ENCODE assay signal across 9 cellular contexts in the genomic region with DNA sequence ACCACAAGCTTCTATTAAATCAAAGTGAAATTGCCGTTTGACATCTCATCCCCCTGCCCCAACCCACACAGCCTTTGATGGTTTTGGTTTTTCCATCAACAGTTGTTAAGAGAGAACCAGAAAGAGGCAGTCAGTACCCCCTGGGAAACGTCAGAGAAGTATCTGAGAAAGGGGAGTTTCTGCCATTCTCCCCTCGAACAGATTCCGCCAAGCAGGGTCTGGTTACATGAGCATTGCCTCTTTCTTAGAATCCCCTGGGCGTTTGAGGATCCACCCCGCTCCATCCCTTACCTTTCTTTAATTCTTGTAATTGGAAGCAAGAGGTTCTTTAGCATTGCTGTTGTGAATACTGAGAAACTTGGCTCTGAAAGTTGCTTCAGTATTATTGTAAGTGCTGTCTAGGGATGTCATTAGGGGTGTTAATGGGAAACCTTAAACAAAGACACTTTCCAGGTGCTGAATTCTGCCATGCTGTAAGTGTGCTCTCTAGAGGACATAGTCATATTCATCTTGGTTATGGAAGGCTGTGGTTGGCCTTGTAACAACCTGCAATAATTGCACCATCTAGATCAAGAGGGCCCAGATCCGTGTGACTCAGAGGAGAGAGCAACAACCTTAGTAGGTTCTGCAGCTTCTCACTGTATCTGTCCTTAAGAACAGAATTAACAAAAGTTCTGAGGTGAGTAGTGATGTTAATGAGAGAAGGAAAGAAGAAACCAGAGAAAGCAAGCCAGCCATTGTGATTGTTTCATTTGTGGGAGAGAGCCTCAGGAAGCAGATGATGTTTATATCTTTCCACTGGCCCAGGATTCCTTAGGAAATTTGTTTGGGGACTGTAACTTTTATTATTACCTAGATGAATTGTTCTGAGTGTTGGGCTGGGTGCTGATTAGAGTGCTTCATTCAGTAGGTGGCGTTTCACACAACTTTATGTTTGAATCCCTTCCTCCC. TPM values are rescaled to one million over a fixed set of nuclear protein-coding genes. Genes with fewer than 3 reads are reported as not detected.
DNase-seq lines count a peak whose midpoint lies in the region; ATAC-seq, FAIRE-seq and TF ChIP-seq lines count a peak whose summit lies in the region.
"Had no signal": no experiment of that assay in that cellular context is flagged by ENCODE, and none has a peak within 500 bp of the region (broad histone marks: within the 10 kb centered on the region; RNA-seq: fewer than 3 reads in every experiment).

No MANE protein-coding gene starts in this region.

- H3K27ac Mint-ChIP-seq in activated CD8-positive, alpha-beta memory T cell treated with anti-CD3 and anti-CD28 coated beads, Interleukin-2, amount 10 ng/mL, durations not matched to agents 7 days and 5 days, result peak overlapping the region; percentile 94
- H3K27ac Mint-ChIP-seq in stimulated activated memory B cell treated with anti-CD40 and anti-IgM and Interleukin-4, amounts not matched to agents 10 μg/mL and 1 μg/mL and 100 μg/mL, for 72 hours, result peak overlapping the region; percentile 76

- no peak overlapping the region for H2AFZ ChIP-seq in Loucy (ENCODE audit: low read length)

- no peaks in the 10 kb centered on the region for H3K27me3 Mint-ChIP-seq in activated CD8-positive, alpha-beta memory T cell treated with anti-CD3 and anti-CD28 coated beads, Interleukin-2, amount 10 ng/mL, durations not matched to agents 7 days and 5 days
- H3K27me3 Mint-ChIP-seq in stimulated activated memory B cell treated with anti-CD40 and anti-IgM and Interleukin-4, amounts not matched to agents 10 μg/mL and 1 μg/mL and 100 μg/mL, for 72 hours, result no peaks in the 10 kb centered on the region

- 51 to 59% methylated on average over 8 of the region's 8 CpGs for WGBS in heart right ventricle, 2 donors

- no peaks in the 10 kb centered on the region for H3K27me3 ChIP-seq in Loucy (ENCODE audit: insufficient read depth, low read length, poor library complexity, severe bottlenecking)
- H3K27me3 ChIP-seq in heart right ventricle, result no peaks in the 10 kb centered on the region
- no peaks in the 10 kb centered on the region for H3K27me3 ChIP-seq in ascending aorta

- peaks cover 35% of the 10 kb centered on the region for H3K4me1 ChIP-seq in Loucy (ENCODE audit: insufficient read depth, low read length, poor library complexity, severe bottlenecking)
- H3K4me1 ChIP-seq in heart right ventricle, result peaks cover 0 to 98% (median 93%) of the 10 kb centered on the region in 9 donors
- H3K4me1 ChIP-seq in ascending aorta, result peaks cover 0 to 25% of the 10 kb centered on the region in 2 donors

- peaks cover 96% of the 10 kb centered on the region for H4K20me1 ChIP-seq in Loucy (ENCODE audit: insufficient read depth, low read length, poor library complexity, severe bottlenecking)

- peak; percentile 55 for FAIRE-seq in GM12891 (lab: Jason Lieb, UNC)

- H3K79me2 ChIP-seq in Loucy (ENCODE audit: insufficient read depth, low read length), result peaks cover 98% of the 10 kb centered on the region

- H3K27ac ChIP-seq in heart right ventricle, result peak overlapping the region in 6 of 10 donors; percentile 3 to 47 (median 20)
- H3K27ac ChIP-seq in ascending aorta, result no peak overlapping the region
- H3K27ac ChIP-seq: VCaP had no signal

- H3K36me3 ChIP-seq in Loucy (ENCODE audit: insufficient read depth, low read length) (peaks cover 34% of the 10 kb centered on the region), heart right ventricle (peaks cover 0 to 74% (median 24%) of the 10 kb centered on the region in 9 donors), ascending aorta (peaks cover 13 to 28% of the 10 kb centered on the region in 2 donors)

- ATAC-seq in activated CD8-positive, alpha-beta memory T cell treated with anti-CD3 and anti-CD28 coated beads, Interleukin-2, amount 10 ng/mL, durations not matched to agents 7 days and 5 days, result peak; percentile 85
- ATAC-seq in heart right ventricle (peak in 6 of 8 donors; percentile 24 to 80 (median 36)), HG03097 (IDR thresholded peaks at IDR 0.05; ENCODE audit: low FRiP score, unreplicated experiment) (no peak), HG02973 (IDR thresholded peaks at IDR 0.05; ENCODE audit: unreplicated experiment) (no peak)
- peak; percentile 78 for ATAC-seq in stimulated activated memory B cell treated with anti-CD40 and anti-IgM and Interleukin-4, amounts not matched to agents 10 μg/mL and 1 μg/mL and 100 μg/mL, for 72 hours

- intact Hi-C loops in heart right ventricle (cut with DNase I) (loop anchor here in 1 of 10 donors (5.0 kb wide), 1 partner anchor 1603 kb away; no protein-coding TSS in a partner anchor), ascending aorta (cut with DNase I) (no loop called here)

- no peak for DNase-seq in GM12891 (ENCODE audit: insufficient read length, low spot score)
- DNase-seq in activated CD8-positive, alpha-beta memory T cell treated with anti-CD3 and anti-CD28 coated beads, Interleukin-2, amount 10 ng/mL, durations not matched to agents 7 days and 5 days, result peak; percentile 79
- DNase-seq in heart right ventricle, result no peak
- no peak for DNase-seq in ascending aorta (ENCODE audit: low spot score in 2 of 2)

- H3K9me3 ChIP-seq in Loucy (ENCODE audit: insufficient read depth, low read depth, low read length) (no peaks in the 10 kb centered on the region), heart right ventricle (no peaks in the 10 kb centered on the region), ascending aorta (no peaks in the 10 kb centered on the region)

- TF ChIP-seq POLR2A in GM12891 (IDR thresholded peaks at IDR 0.05; ENCODE audit: low read depth, low read length), result peak; percentile 64

- peak overlapping the region; percentile 45 for H3K4me3 ChIP-seq in Loucy (ENCODE audit: low read length, poor library complexity, severe bottlenecking)
- no peak overlapping the region for H3K4me3 ChIP-seq in heart right ventricle
- no peak overlapping the region for H3K4me3 ChIP-seq in ascending aorta

- H3K4me3 Mint-ChIP-seq in activated CD8-positive, alpha-beta memory T cell treated with anti-CD3 and anti-CD28 coated beads, Interleukin-2, amount 10 ng/mL, durations not matched to agents 7 days and 5 days, result peak overlapping the region; percentile 57
- peak overlapping the region; percentile 65 for H3K4me3 Mint-ChIP-seq in stimulated activated memory B cell treated with anti-CD40 and anti-IgM and Interleukin-4, amounts not matched to agents 10 μg/mL and 1 μg/mL and 100 μg/mL, for 72 hours

- peaks cover 58% of the 10 kb centered on the region for H3K36me3 Mint-ChIP-seq in activated CD8-positive, alpha-beta memory T cell treated with anti-CD3 and anti-CD28 coated beads, Interleukin-2, amount 10 ng/mL, durations not matched to agents 7 days and 5 days
- peaks cover 41% of the 10 kb centered on the region for H3K36me3 Mint-ChIP-seq in stimulated activated memory B cell treated with anti-CD40 and anti-IgM and Interleukin-4, amounts not matched to agents 10 μg/mL and 1 μg/mL and 100 μg/mL, for 72 hours

- peaks cover 78% of the 10 kb centered on the region for H3K4me1 Mint-ChIP-seq in activated CD8-positive, alpha-beta memory T cell treated with anti-CD3 and anti-CD28 coated beads, Interleukin-2, amount 10 ng/mL, durations not matched to agents 7 days and 5 days
- H3K4me1 Mint-ChIP-seq in stimulated activated memory B cell treated with anti-CD40 and anti-IgM and Interleukin-4, amounts not matched to agents 10 μg/mL and 1 μg/mL and 100 μg/mL, for 72 hours, result peaks cover 82% of the 10 kb centered on the region

- TF ChIP-seq CTCF in Loucy (conservative IDR thresholded peaks at IDR 0.05; ENCODE audit: low read length) (peak; percentile 35), heart right ventricle (IDR thresholded peaks at IDR 0.05) (peak in 1 of 9 donors; percentile 13), ascending aorta (IDR thresholded peaks at IDR 0.05) (no peak)

- CTCF ChIA-PET in activated CD8-positive, alpha-beta memory T cell treated with anti-CD3 and anti-CD28 coated beads, Interleukin-2, amount 10 ng/mL, durations not matched to agents 7 days and 5 days (lab: Charles Lee), result interaction anchor here (1.4 to 3.7 kb wide), 6 partner anchors 8 to 195 kb away, joined by 3 to 22 read pairs (median 5); a partner anchor contains a TSS

- H3K4me2 ChIP-seq in Loucy (ENCODE audit: low read depth, low read length, poor library complexity, severe bottlenecking), result peak overlapping the region; percentile 80

- H3K9ac ChIP-seq in Loucy (ENCODE audit: low read depth, low read length, poor library complexity, severe bottlenecking), result peak overlapping the region; percentile 16

- no peaks in the 10 kb centered on the region for H3F3A ChIP-seq in Loucy (ENCODE audit: low read depth)

- no peaks in the 10 kb centered on the region for H3K9me3 Mint-ChIP-seq in activated CD8-positive, alpha-beta memory T cell treated with anti-CD3 and anti-CD28 coated beads, Interleukin-2, amount 10 ng/mL, durations not matched to agents 7 days and 5 days (ENCODE audit: low read depth)
- H3K9me3 Mint-ChIP-seq in stimulated activated memory B cell treated with anti-CD40 and anti-IgM and Interleukin-4, amounts not matched to agents 10 μg/mL and 1 μg/mL and 100 μg/mL, for 72 hours, result no peaks in the 10 kb centered on the region

- no peaks in the 10 kb centered on the region for H3K9me2 ChIP-seq in Loucy (replicated peaks; ENCODE audit: low read depth, low read length)

TF ChIP-seq in GM12891, 5 proteins besides CTCF, POLR2A, EP300 and RAD21:
- TF ChIP-seq PAX5 (IDR thresholded peaks at IDR 0.05; ENCODE audit: insufficient read depth, low read length, severe bottlenecking) (no peak), TAF1 (IDR thresholded peaks at IDR 0.05; ENCODE audit: low read depth, low read length) (no peak), POLR2AphosphoS5 (IDR thresholded peaks at IDR 0.05; ENCODE audit: low read depth, low read length) (no peak), POU2F2 (IDR thresholded peaks at IDR 0.05; ENCODE audit: low read depth, low read length) (no peak), SPI1 (IDR thresholded peaks at IDR 0.05; ENCODE audit: low read depth, low read length) (no peak)

RNA-seq across cellular contexts. Expression of a gene that starts 8.9 kb away (rescaled TPM):
- 188 TPM for polyA plus RNA-seq in GM12891 (2012; ENCODE audit: low read depth, missing spikeins)
- 100 to 1,000 TPM; 396 to 524 TPM for total RNA-seq in activated CD8-positive, alpha-beta memory T cell treated with anti-CD3 and anti-CD28 coated beads, Interleukin-2, amount 10 ng/mL, durations not matched to agents 7 days and 5 days
- total RNA-seq in heart right ventricle (100 to 1,000 TPM; 174 to 322 (median 202) TPM), ascending aorta (188 TPM)
- 100 to 1,000 TPM; 110 to 260 TPM for polyA plus RNA-seq in heart right ventricle

RNA-seq across cellular contexts. Expression of a gene that starts 43.1 kb away (rescaled TPM):
- 40.1 TPM for polyA plus RNA-seq in GM12891 (2012; ENCODE audit: low read depth, missing spikeins)
- 10 to 100 TPM; 44.2 to 50.5 TPM for total RNA-seq in activated CD8-positive, alpha-beta memory T cell treated with anti-CD3 and anti-CD28 coated beads, Interleukin-2, amount 10 ng/mL, durations not matched to agents 7 days and 5 days
- total RNA-seq in heart right ventricle (10 to 100 TPM; 10.1 to 19.6 (median 12.0) TPM), ascending aorta (30.4 TPM)
- polyA plus RNA-seq in heart right ventricle, result 10 to 100 TPM in 1 of 2 donors, 1 to 10 TPM in 1; 5.7 to 10.9 TPM

Comparison
In these comparisons a context has a peak if more than half of its experiments do, and no peak if none do; other contexts are left out.
1. ATAC-seq: peak in activated CD8-positive, alpha-beta memory T cell treated with anti-CD3 and anti-CD28 coated beads, Interleukin-2, amount 10 ng/mL, durations not matched to agents 7 days and 5 days (single experiment), heart right ventricle (6 of 8) and stimulated activated memory B cell treated with anti-CD40 and anti-IgM and Interleukin-4, amounts not matched to agents 10 μg/mL and 1 μg/mL and 100 μg/mL, for 72 hours (single experiment); none in HG03097 (single experiment) and HG02973 (single experiment).
2. H3K27ac ChIP-seq: peak in heart right ventricle (6 of 10); none in ascending aorta (0 of 2).